ENCODE assay signal across 23 cellular contexts in genomic region chr7:46619723-46620310, GRCh38.
"Had no signal": no experiment of that assay in that cellular context is flagged by ENCODE, and none has a peak within 500 bp of the region (broad histone marks: within the 10 kb centered on the region; RNA-seq: fewer than 3 reads in every experiment).

No MANE protein-coding gene starts in this region.

- H3K27me3 Mint-ChIP-seq: activated CD4-positive, alpha-beta memory T cell treated with anti-CD3 and anti-CD28 coated beads for 36 hours; effector memory CD8-positive, alpha-beta T cell; progenitor cell of endocrine pancreas had no signal

- H3K4me1 ChIP-seq: body of pancreas, gastrocnemius medialis, lower lobe of right lung, upper lobe of right lung had no signal

- H3K27me3 ChIP-seq: body of pancreas, gastrocnemius medialis, sigmoid colon, upper lobe of right lung had no signal

- H3K27ac Mint-ChIP-seq: activated CD4-positive, alpha-beta memory T cell treated with anti-CD3 and anti-CD28 coated beads for 36 hours; activated naive CD8-positive, alpha-beta T cell treated with anti-CD3 and anti-CD28 coated beads for 36 hours; effector memory CD8-positive, alpha-beta T cell; natural killer cell; progenitor cell of endocrine pancreas had no signal

- FAIRE-seq: endothelial cell of umbilical vein had no signal

- H3K36me3 ChIP-seq: gastrocnemius medialis, lower lobe of right lung, sigmoid colon, upper lobe of right lung had no signal

- H3K36me3 Mint-ChIP-seq: activated CD4-positive, alpha-beta memory T cell treated with anti-CD3 and anti-CD28 coated beads for 36 hours; activated naive CD8-positive, alpha-beta T cell treated with anti-CD3 and anti-CD28 coated beads for 36 hours; natural killer cell had no signal

- H3K9me3 ChIP-seq: body of pancreas, gastrocnemius medialis, lower lobe of right lung, sigmoid colon, upper lobe of right lung had no signal

- H3K4me1 Mint-ChIP-seq: activated naive CD8-positive, alpha-beta T cell treated with anti-CD3 and anti-CD28 coated beads for 36 hours; natural killer cell had no signal

- H3K27ac ChIP-seq: body of pancreas, gastrocnemius medialis, lower lobe of right lung, sigmoid colon, upper lobe of right lung had no signal

- H3K4me3 Mint-ChIP-seq: activated CD4-positive, alpha-beta memory T cell treated with anti-CD3 and anti-CD28 coated beads for 36 hours; activated naive CD8-positive, alpha-beta T cell treated with anti-CD3 and anti-CD28 coated beads for 36 hours; effector memory CD8-positive, alpha-beta T cell; natural killer cell had no signal

- H3K9me3 Mint-ChIP-seq: activated CD4-positive, alpha-beta memory T cell treated with anti-CD3 and anti-CD28 coated beads for 36 hours had no signal

- H3K4me3 ChIP-seq: body of pancreas, gastrocnemius medialis, lower lobe of right lung, sigmoid colon, upper lobe of right lung had no signal

- ATAC-seq: body of pancreas; effector memory CD8-positive, alpha-beta T cell; esophagus mucosa; gastrocnemius medialis; left cardiac atrium; lower lobe of right lung; natural killer cell; upper lobe of right lung had no signal

- DNase-seq: activated CD4-positive, alpha-beta memory T cell treated with anti-CD3 and anti-CD28 coated beads for 36 hours; activated CD4-positive, alpha-beta T cell treated with anti-CD3 and anti-CD28 coated beads for 48 hours; activated naive CD4-positive, alpha-beta T cell treated with Interleukin-2 at 50 U/mL for 16 hours; activated naive CD8-positive, alpha-beta T cell treated with anti-CD3 and anti-CD28 coated beads for 36 hours; activated T-cell treated with anti-CD3 and anti-CD28 coated beads, Interleukin-2, amount 50 U/mL, for 48 hours; amygdala; body of pancreas; caudate nucleus; effector memory CD8-positive, alpha-beta T cell; gastrocnemius medialis; hypothalamus; islet precursor cell; left cardiac atrium; lower lobe of right lung; natural killer cell; retina; sigmoid colon; stimulated activated CD4-positive, alpha-beta T cell treated with anti-CD3 and anti-CD28 coated beads, Interleukin-4, amount 100 ng/mL, for 24 hours; stimulated activated naive CD4-positive, alpha-beta T cell treated with Interleukin-2 at 50 U/mL for 16 hours; upper lobe of right lung had no signal
